Comparison of ENCODE assay signal across 18 cellular contexts in genomic region chr4:13921805-13922204, GRCh38.
DNase-seq lines count a peak whose midpoint lies in the region; ATAC-seq and TF ChIP-seq lines count a peak whose summit lies in the region.
"Had no signal": no experiment of that assay in that cellular context is flagged by ENCODE, and none has a peak within 500 bp of the region (broad histone marks: within the 10 kb centered on the region; RNA-seq: fewer than 3 reads in every experiment).

No MANE protein-coding gene starts in this region.

- TF ChIP-seq CTCF in Calu3 (IDR thresholded peaks at IDR 0.05; ENCODE audit: unreplicated experiment) = no peak
- no peak for TF ChIP-seq CTCF in KMS-11 (conservative IDR thresholded peaks at IDR 0.05; ENCODE audit: low read depth, low read length)
- no peak for TF ChIP-seq CTCF in chondrocyte (IDR thresholded peaks at IDR 0.05)

- intact Hi-C loops in Calu3 (cut with micrococcal nuclease; ENCODE audit: unreplicated experiment) = no loop called here
- intact Hi-C loops in left colon (cut with DNase I, micrococcal nuclease) = no loop called here

- DNase-seq in Calu3 = no peak
- no peak for DNase-seq in chondrocyte (ENCODE audit: low spot score)
- DNase-seq in myocyte (ENCODE audit: low read depth) = peak; percentile 56
- DNase-seq in DMS79 (lab: John Stamatoyannopoulos, UW) = no peak
- DNase-seq in NCI-H2081 treated with DMSO at 0.1 percent for 48 hours (lab: John Stamatoyannopoulos, UW) = no peak
- DNase-seq in left colon = no peak
- DNase-seq: activated CD4-positive, alpha-beta T cell treated with anti-CD3 and anti-CD28 coated beads for 4 hours; activated naive CD8-positive, alpha-beta T cell treated with anti-CD3 and anti-CD28 coated beads, Interleukin-2, amount 50 U/mL, for 24 hours; activated T-cell treated with anti-CD3 and anti-CD28 coated beads, Interleukin-2, amount 50 U/mL, for 24 hours; C1 segment of cervical spinal cord; colonic mucosa; NCI-H2081; NCI-H748 treated with DMSO at 0.1 percent for 48 hours; occipital lobe; spleen had no signal

- BruUV-seq in Calu3 (replicated peaks; lab: Mats Ljungman, UMichigan) = no TSS peak

- CTCF ChIA-PET in Calu3 (lab: Charles Lee) = no interaction called here

- H3K4me1 Mint-ChIP-seq in Calu3 (ENCODE audit: low read depth, unreplicated experiment) = peaks cover 21% of the 10 kb centered on the region
- peaks cover 78% of the 10 kb centered on the region for H3K4me1 Mint-ChIP-seq in chondrocyte (ENCODE audit: low read depth)
- H3K4me1 Mint-ChIP-seq: activated naive CD8-positive, alpha-beta T cell treated with anti-CD3 and anti-CD28 coated beads, Interleukin-2, amount 50 U/mL, for 24 hours had no signal

- ATAC-seq in GM21717 (IDR thresholded peaks at IDR 0.05; ENCODE audit: unreplicated experiment) = no peak
- no peak for ATAC-seq in left colon
- ATAC-seq: activated naive CD8-positive, alpha-beta T cell treated with anti-CD3 and anti-CD28 coated beads, Interleukin-2, amount 50 U/mL, for 24 hours had no signal

- H3K27ac Mint-ChIP-seq in Calu3 (ENCODE audit: unreplicated experiment) (peak overlapping the region; percentile 70), chondrocyte (ENCODE audit: unreplicated experiment) (peak overlapping the region; percentile 90)
- H3K27ac Mint-ChIP-seq: activated naive CD8-positive, alpha-beta T cell treated with anti-CD3 and anti-CD28 coated beads, Interleukin-2, amount 50 U/mL, for 24 hours; activated T-cell treated with anti-CD3 and anti-CD28 coated beads, Interleukin-2, amount 50 U/mL, for 24 hours had no signal

- H3K4me3 Mint-ChIP-seq in Calu3 (ENCODE audit: low read depth, unreplicated experiment) = no peak overlapping the region
- H3K4me3 Mint-ChIP-seq in chondrocyte (ENCODE audit: unreplicated experiment) = no peak overlapping the region
- H3K4me3 Mint-ChIP-seq: activated naive CD8-positive, alpha-beta T cell treated with anti-CD3 and anti-CD28 coated beads, Interleukin-2, amount 50 U/mL, for 24 hours; activated T-cell treated with anti-CD3 and anti-CD28 coated beads, Interleukin-2, amount 50 U/mL, for 24 hours had no signal

- H3K27me3 ChIP-seq in KMS-11 (ENCODE audit: insufficient read depth, low read depth) = no peaks in the 10 kb centered on the region
- H3K27me3 ChIP-seq: colonic mucosa, esophagus muscularis mucosa, spleen had no signal

- peaks cover 52% of the 10 kb centered on the region for H3K4me1 ChIP-seq in KMS-11 (ENCODE audit: low read depth, poor library complexity, severe bottlenecking)
- H3K4me1 ChIP-seq: colonic mucosa, spleen had no signal

- H4K20me1 ChIP-seq in KMS-11 (ENCODE audit: insufficient read depth) = no peaks in the 10 kb centered on the region

- H3K36me3 Mint-ChIP-seq in Calu3 (ENCODE audit: insufficient read depth, unreplicated experiment) = no peaks in the 10 kb centered on the region
- H3K36me3 Mint-ChIP-seq in chondrocyte (ENCODE audit: low read depth) = peaks cover 2% of the 10 kb centered on the region

- peak overlapping the region; percentile 66 for H2AFZ ChIP-seq in KMS-11 (ENCODE audit: low read depth)

- H3K9me3 Mint-ChIP-seq in Calu3 (ENCODE audit: low read depth, unreplicated experiment) = peaks cover 6% of the 10 kb centered on the region
- H3K9me3 Mint-ChIP-seq in chondrocyte (ENCODE audit: low read depth) = peaks cover 3% of the 10 kb centered on the region
- H3K9me3 Mint-ChIP-seq: activated T-cell treated with anti-CD3 and anti-CD28 coated beads, Interleukin-2, amount 50 U/mL, for 24 hours had no signal

- H3K9ac ChIP-seq in KMS-11 = peak overlapping the region; percentile 47; the same call in 1 of the 2 replicates

- H3K27me3 Mint-ChIP-seq in Calu3 (ENCODE audit: unreplicated experiment) (no peaks in the 10 kb centered on the region), chondrocyte (ENCODE audit: low read depth) (no peaks in the 10 kb centered on the region)

- peak overlapping the region; percentile 76; the same call in 1 of the 2 replicates for H3K27ac ChIP-seq in KMS-11
- H3K27ac ChIP-seq: colonic mucosa, esophagus muscularis mucosa, spleen had no signal

- peak overlapping the region; percentile 89 for H3K4me2 ChIP-seq in KMS-11

- no peaks in the 10 kb centered on the region for H3K79me2 ChIP-seq in KMS-11 (ENCODE audit: insufficient read depth, low read depth)

- H3K36me3 ChIP-seq in KMS-11 (ENCODE audit: insufficient read depth) = no peaks in the 10 kb centered on the region
- H3K36me3 ChIP-seq: colonic mucosa, esophagus muscularis mucosa, spleen had no signal

- no peak overlapping the region for H3K4me3 ChIP-seq in KMS-11 (IDR thresholded peaks at IDR 0.05; ENCODE audit: insufficient read depth, low read depth, low read length)
- H3K4me3 ChIP-seq: colonic mucosa, esophagus muscularis mucosa, spleen had no signal
